Comparison of ENCODE assay signal across 1 cellular context in genomic region chr17:17167986-17168385, GRCh38.
TF ChIP-seq lines count a peak whose summit lies in the region.

No MANE protein-coding gene starts in this region.

TF ChIP-seq in HepG2, 621 proteins besides CTCF, POLR2A, EP300 and RAD21 (continued from another document):
- TF ChIP-seq ZBTB14 (CRISPR knock-in tag; IDR thresholded peaks at IDR 0.05), result no peak
- TF ChIP-seq TAF15 (IDR thresholded peaks at IDR 0.05; ENCODE audit: low read depth, low read length, poor library complexity, severe bottlenecking), result no peak
- TF ChIP-seq ZNF33A (CRISPR knock-in tag; IDR thresholded peaks at IDR 0.05; ENCODE audit: borderline replicate concordance), result no peak
- no peak for TF ChIP-seq ZNF800 (CRISPR knock-in tag; IDR thresholded peaks at IDR 0.05)
- no peak for TF ChIP-seq THAP11 (CRISPR knock-in tag; IDR thresholded peaks at IDR 0.05)
- TF ChIP-seq CREM (IDR thresholded peaks at IDR 0.05), result no peak
- TF ChIP-seq CREM (CRISPR knock-in tag; IDR thresholded peaks at IDR 0.05), result no peak
- no peak for TF ChIP-seq ZNF383 (CRISPR knock-in tag; IDR thresholded peaks at IDR 0.05; ENCODE audit: borderline replicate concordance)
- no peak for TF ChIP-seq DRAP1 (CRISPR knock-in tag; IDR thresholded peaks at IDR 0.05)
- TF ChIP-seq ZNF674 (CRISPR knock-in tag; IDR thresholded peaks at IDR 0.05; ENCODE audit: low read depth), result no peak
- no peak for TF ChIP-seq ZNF329 (CRISPR knock-in tag; IDR thresholded peaks at IDR 0.05; ENCODE audit: low read depth)
- TF ChIP-seq ZNF792 (CRISPR knock-in tag; IDR thresholded peaks at IDR 0.05), result no peak
- TF ChIP-seq DMAP1 (CRISPR knock-in tag; IDR thresholded peaks at IDR 0.05), result no peak
